In genomic region chr13:95185851-95186250, GRCh38 we compare ENCODE assay signal across 12 cellular contexts.
DNase-seq lines count a peak whose midpoint lies in the region; ATAC-seq and TF ChIP-seq lines count a peak whose summit lies in the region.
"Had no signal": no experiment of that assay in that cellular context is flagged by ENCODE, and none has a peak within 500 bp of the region (broad histone marks: within the 10 kb centered on the region; RNA-seq: fewer than 3 reads in every experiment).

No MANE protein-coding gene starts in this region.

- H4K20me1 ChIP-seq in neural cell (ENCODE audit: insufficient read depth) = no peaks in the 10 kb centered on the region

- H3K27ac ChIP-seq in Peyer's patch (peak overlapping the region in 1 of 4 donors; percentile 32), neural cell (ENCODE audit: low read length) (peak overlapping the region; percentile 10), suprapubic skin (no peak overlapping the region)
- H3K27ac ChIP-seq: C4-2B had no signal

- H3F3A ChIP-seq in neural cell (ENCODE audit: insufficient read depth, low read length, poor library complexity, severe bottlenecking) = no peaks in the 10 kb centered on the region

- no peaks in the 10 kb centered on the region for H3K9me2 ChIP-seq in neural cell (ENCODE audit: insufficient read depth, low read length)

- H3K4me1 ChIP-seq in Peyer's patch (peaks cover 0 to 7% (median 0%) of the 10 kb centered on the region in 4 donors), suprapubic skin (peaks cover 4% of the 10 kb centered on the region)

- H3K9me3 ChIP-seq in Peyer's patch (no peaks in the 10 kb centered on the region), neural cell (ENCODE audit: low read length) (peaks cover 3% of the 10 kb centered on the region), suprapubic skin (no peaks in the 10 kb centered on the region)

- WGBS in suprapubic skin = 76% methylated on average over 5 of the region's 5 CpGs

- H3K4me2 ChIP-seq in neural cell (ENCODE audit: low read length) = no peak overlapping the region

- TF ChIP-seq CTCF in Peyer's patch (IDR thresholded peaks at IDR 0.05) (no peak), neural cell (IDR thresholded peaks at IDR 0.05; ENCODE audit: poor library complexity, severe bottlenecking) (no peak), suprapubic skin (IDR thresholded peaks at IDR 0.05) (no peak)

- H3K79me2 ChIP-seq in neural cell (replicated peaks; ENCODE audit: insufficient read depth, low read length) = no peaks in the 10 kb centered on the region

- peak; percentile 71 for DNase-seq in CMK (ENCODE audit: low read depth)
- peak in 2 of 3 donors; percentile 48 to 66 for DNase-seq in Peyer's patch
- DNase-seq in activated T-helper 1 cell treated with Interleukin-2 at 50 U/mL for 16 hours (ENCODE audit: low read depth) = peak; percentile 27
- DNase-seq in suprapubic skin (ENCODE audit: low spot score in 2 of 2) = no peak
- no peak for DNase-seq in NK-92 treated with Interleukin-12 subunit alpha and Interleukin-12 subunit beta, amount 100 ng/mL, for 24 hours (lab: John Stamatoyannopoulos, UW)
- DNase-seq: aorta had no signal

- H3K4me3 ChIP-seq in Peyer's patch (no peak overlapping the region), neural cell (ENCODE audit: low read length) (no peak overlapping the region), suprapubic skin (no peak overlapping the region)

- H3K36me3 ChIP-seq in Peyer's patch = no peaks in the 10 kb centered on the region
- H3K36me3 ChIP-seq in neural cell (ENCODE audit: insufficient read depth, low read length) = no peaks in the 10 kb centered on the region
- H3K36me3 ChIP-seq in suprapubic skin = no peaks in the 10 kb centered on the region

- no peak for TF ChIP-seq RAD21 in neural cell (conservative IDR thresholded peaks at IDR 0.05)

- H3K9ac ChIP-seq in neural cell (ENCODE audit: low read length) = no peak overlapping the region

- no peak for ATAC-seq in GM21717 (IDR thresholded peaks at IDR 0.05; ENCODE audit: unreplicated experiment)
- ATAC-seq in GM18517 (IDR thresholded peaks at IDR 0.05; ENCODE audit: unreplicated experiment) = no peak
- ATAC-seq: HCT116, SK-N-SH treated with all-trans-retinoic acid at 6 μM for 48 hours had no signal

- no peak overlapping the region for H2AFZ ChIP-seq in neural cell (ENCODE audit: low read depth, low read length)

- no peak for TF ChIP-seq EP300 in neural cell (conservative IDR thresholded peaks at IDR 0.05; ENCODE audit: poor library complexity, severe bottlenecking)
- TF ChIP-seq EP300 in suprapubic skin (IDR thresholded peaks at IDR 0.05) = no peak

- H3K27me3 ChIP-seq in Peyer's patch (no peaks in the 10 kb centered on the region), neural cell (ENCODE audit: insufficient read depth, low read depth, low read length) (no peaks in the 10 kb centered on the region), suprapubic skin (no peaks in the 10 kb centered on the region)

- TF ChIP-seq POLR2A in Peyer's patch (IDR thresholded peaks at IDR 0.05) (no peak), suprapubic skin (IDR thresholded peaks at IDR 0.05) (no peak)

TF ChIP-seq in neural cell, 6 proteins besides CTCF, POLR2A, EP300 and RAD21:
- TF ChIP-seq REST (IDR thresholded peaks at IDR 0.05; ENCODE audit: borderline replicate concordance) (no peak), POLR2AphosphoS5 (IDR thresholded peaks at IDR 0.05) (no peak)

Comparison
In these comparisons a context has a peak if more than half of its experiments do, and no peak if none do; other contexts are left out.
1. DNase-seq: peak in CMK (single experiment), Peyer's patch (2 of 3) and activated T-helper 1 cell treated with Interleukin-2 at 50 U/mL for 16 hours (single experiment); none in suprapubic skin (0 of 2) and NK-92 treated with Interleukin-12 subunit alpha and Interleukin-12 subunit beta, amount 100 ng/mL, for 24 hours (single experiment).